30 cellular contexts compared by ENCODE assay signal in the genomic region with DNA sequence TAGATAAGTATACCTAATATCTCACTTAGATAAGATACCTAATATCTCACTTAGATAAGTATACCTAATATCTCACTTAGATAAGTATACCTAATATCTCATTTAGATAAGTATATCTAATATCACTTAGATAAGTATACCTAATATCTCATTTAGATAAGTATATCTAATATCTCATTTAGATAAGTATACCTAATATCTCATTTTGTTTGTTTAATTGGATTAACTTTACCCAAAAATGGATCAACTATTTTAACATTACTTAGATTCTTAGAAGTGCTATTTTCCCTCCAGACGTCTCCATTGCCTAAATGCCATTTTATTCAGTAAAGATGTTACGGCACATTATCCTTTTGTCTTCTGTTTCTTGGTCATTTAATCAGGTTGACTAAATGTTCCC.
"Had no signal": no experiment of that assay in that cellular context is flagged by ENCODE, and none has a peak within 500 bp of the region (broad histone marks: within the 10 kb centered on the region; RNA-seq: fewer than 3 reads in every experiment).

No MANE protein-coding gene starts in this region.

- H3K9me3 Mint-ChIP-seq: activated CD4-positive, alpha-beta memory T cell treated with anti-CD3 and anti-CD28 coated beads, Interleukin-2, amount 10 ng/mL, durations not matched to agents 7 days and 5 days; activated T-helper 17 cell treated with anti-CD3 and anti-CD28 coated beads, Interleukin-2, amount 50 U/mL, for 72 hours; central memory CD8-positive, alpha-beta T cell; WTC11 had no signal

- ATAC-seq: activated T-cell treated with anti-CD3 and anti-CD28 coated beads, Interleukin-2, amount 50 U/mL, for 4 hours; activated T-helper 17 cell treated with anti-CD3 and anti-CD28 coated beads, Interleukin-2, amount 50 U/mL, for 72 hours; effector memory CD8-positive, alpha-beta T cell; WTC11 had no signal

- H3K36me3 Mint-ChIP-seq: activated naive CD4-positive, alpha-beta T cell treated with anti-CD3 and anti-CD28 coated beads, Interleukin-2, amount 10 ng/mL, durations not matched to agents 7 days and 5 days; WTC11 had no signal

- H3K27ac ChIP-seq: brain microvascular endothelial cell, epithelial cell of prostate, esophagus squamous epithelium, VCaP had no signal

- H3K4me1 Mint-ChIP-seq: activated naive CD4-positive, alpha-beta T cell treated with anti-CD3 and anti-CD28 coated beads, Interleukin-2, amount 10 ng/mL, durations not matched to agents 7 days and 5 days; central memory CD8-positive, alpha-beta T cell had no signal

- H3K4me3 ChIP-seq: esophagus squamous epithelium had no signal

- H3K4me1 ChIP-seq: esophagus squamous epithelium had no signal

- H3K4me3 Mint-ChIP-seq: activated CD4-positive, alpha-beta memory T cell treated with anti-CD3 and anti-CD28 coated beads, Interleukin-2, amount 10 ng/mL, durations not matched to agents 7 days and 5 days; activated CD4-positive, alpha-beta T cell treated with anti-CD3 and anti-CD28 coated beads, Interleukin-2, amount 10 ng/mL, durations not matched to agents 7 days and 5 days; activated naive CD4-positive, alpha-beta T cell treated with anti-CD3 and anti-CD28 coated beads, Interleukin-2, amount 10 ng/mL, durations not matched to agents 7 days and 5 days; activated naive CD8-positive, alpha-beta T cell; activated T-cell treated with anti-CD3 and anti-CD28 coated beads, Interleukin-2, amount 50 U/mL, for 4 hours; activated T-helper 17 cell treated with anti-CD3 and anti-CD28 coated beads, Interleukin-2, amount 50 U/mL, for 72 hours; central memory CD8-positive, alpha-beta T cell; effector memory CD8-positive, alpha-beta T cell; WTC11 had no signal

- FAIRE-seq: astrocyte, bronchial epithelial cell, endometrium, endothelial cell of umbilical vein had no signal

- H3K9me3 ChIP-seq: esophagus squamous epithelium had no signal

- H3K27me3 ChIP-seq: brain microvascular endothelial cell, esophagus squamous epithelium had no signal

- H3K36me3 ChIP-seq: brain microvascular endothelial cell, esophagus squamous epithelium had no signal

- H3K27me3 Mint-ChIP-seq: activated CD4-positive, alpha-beta memory T cell treated with anti-CD3 and anti-CD28 coated beads, Interleukin-2, amount 10 ng/mL, durations not matched to agents 7 days and 5 days; activated naive CD4-positive, alpha-beta T cell treated with anti-CD3 and anti-CD28 coated beads, Interleukin-2, amount 10 ng/mL, durations not matched to agents 7 days and 5 days; activated naive CD8-positive, alpha-beta T cell; central memory CD8-positive, alpha-beta T cell had no signal

- H3K27ac Mint-ChIP-seq: activated CD4-positive, alpha-beta memory T cell treated with anti-CD3 and anti-CD28 coated beads, Interleukin-2, amount 10 ng/mL, durations not matched to agents 7 days and 5 days; activated CD4-positive, alpha-beta T cell treated with anti-CD3 and anti-CD28 coated beads, Interleukin-2, amount 10 ng/mL, durations not matched to agents 7 days and 5 days; activated naive CD4-positive, alpha-beta T cell treated with anti-CD3 and anti-CD28 coated beads, Interleukin-2, amount 10 ng/mL, durations not matched to agents 7 days and 5 days; activated naive CD8-positive, alpha-beta T cell; activated T-helper 17 cell treated with anti-CD3 and anti-CD28 coated beads, Interleukin-2, amount 50 U/mL, for 72 hours; effector memory CD8-positive, alpha-beta T cell; WTC11 had no signal

- DNase-seq: activated CD4-positive, alpha-beta memory T cell treated with anti-CD3 and anti-CD28 coated beads, Interleukin-2, amount 10 ng/mL, durations not matched to agents 7 days and 5 days; activated CD4-positive, alpha-beta T cell treated with anti-CD3 and anti-CD28 coated beads for 1 hour; activated CD4-positive, alpha-beta T cell treated with anti-CD3 and anti-CD28 coated beads for 4 hours; activated CD4-positive, alpha-beta T cell treated with anti-CD3 and anti-CD28 coated beads, Interleukin-2, amount 10 ng/mL, durations not matched to agents 7 days and 5 days; activated CD4-positive, alpha-beta T cell treated with anti-CD3 and anti-CD28 coated beads, Interleukin-2, amount 50 U/mL, for 4 hours; activated CD8-positive, alpha-beta memory T cell treated with anti-CD3 and anti-CD28 coated beads for 24 hours; activated effector memory CD4-positive, alpha-beta T cell treated with Interleukin-2 at 50 U/mL for 16 hours; activated naive CD4-positive, alpha-beta T cell treated with anti-CD3 and anti-CD28 coated beads, Interleukin-2, amount 10 ng/mL, durations not matched to agents 7 days and 5 days; activated T-cell treated with anti-CD3 and anti-CD28 coated beads, Interleukin-2, amount 50 U/mL, for 4 hours; amniotic stem cell; anterior cingulate cortex; brain microvascular endothelial cell; cortex of kidney; dermis blood vessel endothelial cell; effector CD4-positive, alpha-beta T cell; effector memory CD8-positive, alpha-beta T cell; esophagus squamous epithelium; foreskin melanocyte; head of caudate nucleus; T-helper 2 cell had no signal
